ENCODE assay signal across 22 cellular contexts in the genomic region with DNA sequence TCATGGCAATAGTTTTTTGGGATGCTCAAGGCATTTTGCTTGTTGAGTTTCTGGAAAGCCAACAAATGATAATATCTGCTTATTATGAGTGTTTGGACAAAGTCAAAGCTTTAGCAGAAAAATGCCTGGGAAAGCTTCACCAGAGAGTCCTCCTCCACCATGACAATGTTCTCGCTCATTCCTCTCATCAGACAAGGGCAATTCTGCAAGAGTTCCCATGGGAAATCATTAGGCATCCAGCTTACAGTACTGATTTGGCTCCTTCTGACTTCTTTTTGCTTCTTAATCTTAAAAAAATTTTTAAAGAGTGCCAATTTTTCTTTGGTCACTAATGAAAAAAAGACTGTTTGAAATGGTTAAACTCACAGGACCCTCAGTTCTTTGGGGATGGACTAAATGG.
"Had no signal": no experiment of that assay in that cellular context is flagged by ENCODE, and none has a peak within 500 bp of the region (broad histone marks: within the 10 kb centered on the region; RNA-seq: fewer than 3 reads in every experiment).

No MANE protein-coding gene starts in this region.

- H3K4me1 Mint-ChIP-seq: activated naive CD8-positive, alpha-beta T cell treated with anti-CD3 and anti-CD28 coated beads, Interleukin-2, amount 10 ng/mL, durations not matched to agents 7 days and 5 days; WTC11 had no signal

- H3K4me2 ChIP-seq: KMS-11, PC-9, SK-N-SH had no signal

- H3K9me3 ChIP-seq: adrenal gland, SJCRH30, SK-N-SH had no signal

- H3K27me3 ChIP-seq: adrenal gland, SJCRH30 had no signal

- H3K9ac ChIP-seq: KMS-11, SK-N-SH had no signal

- DNase-seq: activated CD4-positive, alpha-beta T cell treated with anti-CD3 and anti-CD28 coated beads for 48 hours; activated CD4-positive, alpha-beta T cell treated with anti-CD3 and anti-CD28 coated beads, Interleukin-2, amount 50 U/mL, for 4 hours; activated CD4-positive, CD25-positive, alpha-beta regulatory T cell treated with anti-CD3 and anti-CD28 coated beads, Interleukin-2, amount 50 U/mL, for 72 hours; activated CD8-positive, alpha-beta memory T cell treated with anti-CD3 and anti-CD28 coated beads, Interleukin-2, amount 50 U/mL, for 48 hours; activated CD8-positive, alpha-beta T cell treated with anti-CD3 and anti-CD28 coated beads, Interleukin-2, amount 10 ng/mL, durations not matched to agents 7 days and 5 days; activated naive CD4-positive, alpha-beta T cell treated with anti-CD3 and anti-CD28 coated beads, Interleukin-2, amount 50 U/mL, for 16 hours; activated naive CD8-positive, alpha-beta T cell treated with anti-CD3 and anti-CD28 coated beads, Interleukin-2, amount 10 ng/mL, durations not matched to agents 7 days and 5 days; activated T-cell treated with anti-CD3 and anti-CD28 coated beads, Interleukin-2, amount 50 U/mL, for 1 hour; adrenal gland; NCI-H1092 treated with DMSO at 0.1 percent for 48 hours; NCI-H1436; NCI-H187; NCI-H2081; NCI-H345; NCI-H510A; NCI-H69; PC-9; SJCRH30; SK-N-SH; SW 1271 had no signal

- H3K4me3 Mint-ChIP-seq: activated CD8-positive, alpha-beta T cell treated with anti-CD3 and anti-CD28 coated beads, Interleukin-2, amount 10 ng/mL, durations not matched to agents 7 days and 5 days; activated naive CD8-positive, alpha-beta T cell treated with anti-CD3 and anti-CD28 coated beads, Interleukin-2, amount 10 ng/mL, durations not matched to agents 7 days and 5 days; WTC11 had no signal

- H3K27ac Mint-ChIP-seq: activated CD8-positive, alpha-beta T cell treated with anti-CD3 and anti-CD28 coated beads, Interleukin-2, amount 10 ng/mL, durations not matched to agents 7 days and 5 days; activated naive CD8-positive, alpha-beta T cell treated with anti-CD3 and anti-CD28 coated beads, Interleukin-2, amount 10 ng/mL, durations not matched to agents 7 days and 5 days had no signal

- H3K27me3 Mint-ChIP-seq: activated naive CD8-positive, alpha-beta T cell treated with anti-CD3 and anti-CD28 coated beads, Interleukin-2, amount 10 ng/mL, durations not matched to agents 7 days and 5 days had no signal

- ATAC-seq: activated CD8-positive, alpha-beta T cell treated with anti-CD3 and anti-CD28 coated beads, Interleukin-2, amount 10 ng/mL, durations not matched to agents 7 days and 5 days; WTC11 had no signal

- H3K4me1 ChIP-seq: adrenal gland, SJCRH30 had no signal

- H3K27ac ChIP-seq: adrenal gland, KMS-11, PC-9, SJCRH30 had no signal

- H2AFZ ChIP-seq: PC-9 had no signal

- H3K4me3 ChIP-seq: adrenal gland, PC-9, SJCRH30 had no signal
